31 cellular contexts compared by ENCODE assay signal in the genomic region with DNA sequence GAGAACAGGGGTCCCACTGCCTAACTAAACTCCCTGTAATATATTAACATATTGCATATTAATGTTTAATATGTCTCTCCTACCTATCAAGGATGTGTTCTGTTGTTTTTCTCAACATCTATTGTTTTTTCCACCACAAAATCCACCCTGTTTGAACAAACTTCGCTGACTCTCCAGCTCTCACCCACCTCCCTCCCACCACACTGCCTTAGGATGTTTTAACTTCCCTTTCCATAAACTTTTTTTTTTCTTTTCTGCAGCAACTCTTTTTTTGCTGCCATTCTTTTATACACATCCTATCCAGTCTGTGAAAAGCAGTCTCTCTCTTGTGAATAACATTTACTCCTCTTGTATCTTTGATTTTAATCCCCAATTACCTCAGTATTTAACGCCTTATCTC.
DNase-seq lines count a peak whose midpoint lies in the region; ATAC-seq and TF ChIP-seq lines count a peak whose summit lies in the region.
"Had no signal": no experiment of that assay in that cellular context is flagged by ENCODE, and none has a peak within 500 bp of the region (broad histone marks: within the 10 kb centered on the region; RNA-seq: fewer than 3 reads in every experiment).

No MANE protein-coding gene starts in this region.

- H3K27ac ChIP-seq in cardiac muscle cell, result peak overlapping the region; percentile 61
- H3K27ac ChIP-seq in endodermal cell (ENCODE audit: low read depth, low read length), result no peak overlapping the region
- H3K27ac ChIP-seq: GM23248, SJSA1 had no signal

- no peak for TF ChIP-seq CTCF in cardiac muscle cell (IDR thresholded peaks at IDR 0.05; ENCODE audit: low read depth, low read length)
- TF ChIP-seq CTCF in endodermal cell (conservative IDR thresholded peaks at IDR 0.05), result no peak
- no peak for TF ChIP-seq CTCF in nephron (IDR thresholded peaks at IDR 0.05; ENCODE audit: unreplicated experiment in 3 of 3)

- no peak for ATAC-seq in Right ventricle myocardium superior (ENCODE audit: poor library complexity)
- ATAC-seq in GM21737 (IDR thresholded peaks at IDR 0.05; ENCODE audit: unreplicated experiment), result no peak
- ATAC-seq: K562, PC-3, Right ventricle myocardium inferior had no signal

- no peak overlapping the region for H3K9ac ChIP-seq in endodermal cell (ENCODE audit: extremely low read depth, low read length, poor library complexity, severe bottlenecking)
- H3K9ac ChIP-seq: GM23248 had no signal

- DNase-seq in cardiac muscle cell (ENCODE audit: low read depth in 1 of 2, low spot score in 1 of 2) (no peak), Right ventricle myocardium superior (no peak), endodermal cell (no peak), glomerular visceral epithelial cell (ENCODE audit: extremely low spot score) (no peak), NCI-H345 (lab: John Stamatoyannopoulos, UW) (no peak)
- no peak for DNase-seq in stimulated activated CD4-positive, alpha-beta T cell treated with anti-CD3 and anti-CD28 coated beads, Interleukin-2, amount 100 ng/mL, for 24 hours
- DNase-seq: 8988T; ACHN; BE2C; CD8-positive, alpha-beta memory T cell; DMS153; DND-41; GM23248; H7; HFFc6; Kasumi-1; MV-4-11; NCI-H1105; NCI-H1436 treated with DMSO at 0.1 percent for 48 hours; NCI-H1930; NCI-H446 treated with DMSO at 0.1 percent for 48 hours; NCI-H526; NCI-H82; NK-92 treated with Interleukin-12 subunit alpha and Interleukin-12 subunit beta, amount 100 ng/mL, for 24 hours; PC-3 had no signal

- H3K27ac Mint-ChIP-seq in endodermal cell, result peak overlapping the region; percentile 27
- peak overlapping the region in 2 of 3 experiments; percentile 26 to 30 for H3K27ac Mint-ChIP-seq in nephron
- H3K27ac Mint-ChIP-seq: CD14-positive monocyte; CD8-positive, alpha-beta memory T cell; HFFc6 had no signal

- H3K27me3 ChIP-seq in cardiac muscle cell (no peaks in the 10 kb centered on the region), endodermal cell (ENCODE audit: control insufficient read depth, insufficient read depth, low read length, poor library complexity, severe bottlenecking) (no peaks in the 10 kb centered on the region)
- H3K27me3 ChIP-seq: BE2C, SJSA1 had no signal

- H3K27me3 Mint-ChIP-seq in endodermal cell (ENCODE audit: insufficient read depth), result no peaks in the 10 kb centered on the region
- peaks cover 4% of the 10 kb centered on the region for H3K27me3 Mint-ChIP-seq in nephron (ENCODE audit: low read depth)
- H3K27me3 Mint-ChIP-seq: CD8-positive, alpha-beta memory T cell had no signal

- H3K4me3 Mint-ChIP-seq in endodermal cell (no peak overlapping the region), nephron (no peak overlapping the region)
- H3K4me3 Mint-ChIP-seq: CD14-positive monocyte, HFFc6 had no signal

- peaks cover 5% of the 10 kb centered on the region for H3K36me3 Mint-ChIP-seq in endodermal cell (ENCODE audit: low read depth)
- no peaks in the 10 kb centered on the region for H3K36me3 Mint-ChIP-seq in nephron (ENCODE audit: low read depth)
- H3K36me3 Mint-ChIP-seq: CD14-positive monocyte; CD8-positive, alpha-beta memory T cell had no signal

- H3K9me3 ChIP-seq in cardiac muscle cell (ENCODE audit: low read depth) (no peaks in the 10 kb centered on the region), endodermal cell (ENCODE audit: control insufficient read depth, low read length) (no peaks in the 10 kb centered on the region)
- H3K9me3 ChIP-seq: BE2C, SJSA1 had no signal

- no peaks in the 10 kb centered on the region for H3K9me3 Mint-ChIP-seq in endodermal cell
- no peaks in the 10 kb centered on the region for H3K9me3 Mint-ChIP-seq in nephron
- H3K9me3 Mint-ChIP-seq: CD14-positive monocyte had no signal

- intact Hi-C loops in Right ventricle myocardium superior (cut with DNase I), result no loop called here

- H3K4me3 ChIP-seq in cardiac muscle cell (no peak overlapping the region), endodermal cell (ENCODE audit: low read length) (no peak overlapping the region)
- H3K4me3 ChIP-seq: GM23248, K562, SJSA1 had no signal

- no peaks in the 10 kb centered on the region for H3K4me1 ChIP-seq in cardiac muscle cell (ENCODE audit: low read depth)
- H3K4me1 ChIP-seq in endodermal cell (ENCODE audit: control insufficient read depth, insufficient read depth, low read length), result peaks cover 3% of the 10 kb centered on the region
- H3K4me1 ChIP-seq: BE2C, SJSA1 had no signal

- H3K36me3 ChIP-seq in cardiac muscle cell (peaks cover 3% of the 10 kb centered on the region), endodermal cell (ENCODE audit: control insufficient read depth, insufficient read depth, low read length) (no peaks in the 10 kb centered on the region)
- H3K36me3 ChIP-seq: BE2C, SJSA1 had no signal

- H3K4me1 Mint-ChIP-seq in endodermal cell (peaks cover 17% of the 10 kb centered on the region), nephron (no peaks in the 10 kb centered on the region)
- H3K4me1 Mint-ChIP-seq: CD14-positive monocyte; CD8-positive, alpha-beta memory T cell had no signal

- 85 to 91% methylated on average over 1 of the region's 2 CpGs for WGBS in endodermal cell (ENCODE audit: insufficient coverage in 1 of 2, insufficient read length in 1 of 2), 2 experiments
